ENCODE assay signal across 8 cellular contexts in the genomic region with DNA sequence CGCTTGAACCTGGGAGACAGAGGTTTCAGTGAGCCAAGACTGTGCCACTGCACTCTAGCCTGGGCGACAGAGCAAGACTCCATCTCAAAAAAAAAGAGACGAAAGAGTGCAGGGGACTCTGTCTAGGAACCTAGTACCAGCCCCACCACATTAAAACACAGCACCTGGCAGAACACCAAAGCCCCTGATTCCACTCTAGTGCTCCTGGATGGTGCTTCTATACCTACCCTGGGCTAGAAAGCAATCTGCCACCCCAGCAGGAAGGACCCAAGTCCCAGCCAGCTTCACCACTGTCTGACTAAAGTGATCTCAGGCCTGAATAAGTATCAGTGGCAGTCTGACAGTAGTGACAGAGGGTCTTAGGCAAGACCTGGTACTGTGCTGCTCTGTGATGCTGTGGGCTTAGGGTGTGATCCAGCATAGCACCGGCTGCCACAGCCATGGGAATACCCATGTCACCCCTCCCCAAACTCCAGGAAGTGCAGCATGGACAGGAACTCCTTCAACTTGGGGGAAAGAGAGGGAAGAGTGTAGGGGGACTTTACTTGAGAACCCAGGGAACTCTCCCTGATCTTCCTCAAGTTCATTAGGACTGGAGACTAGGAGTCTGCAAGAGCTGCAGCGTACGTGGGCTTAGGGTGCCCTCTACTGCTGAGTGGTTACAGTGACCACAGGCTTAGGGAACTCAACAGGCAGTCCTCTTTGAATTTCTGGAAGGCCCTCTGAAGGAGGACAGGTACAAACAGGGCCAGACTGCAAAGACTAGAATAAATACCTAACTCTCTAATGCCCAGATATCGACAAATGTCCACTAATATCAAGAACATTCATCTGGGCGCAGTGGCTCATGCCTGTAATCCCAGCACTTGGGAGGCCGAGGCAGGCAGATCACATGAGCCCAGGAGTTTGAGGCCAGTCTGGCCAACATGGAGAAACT. TPM values are rescaled to one million over a fixed set of nuclear protein-coding genes. Genes with fewer than 3 reads are reported as not detected.
DNase-seq lines count a peak whose midpoint lies in the region; ATAC-seq and TF ChIP-seq lines count a peak whose summit lies in the region.

No MANE protein-coding gene starts in this region.

- H2AFZ ChIP-seq in IMR-90 (replicated peaks; ENCODE audit: low read length, poor library complexity) = peak overlapping the region; percentile 28
- no peak overlapping the region for H2AFZ ChIP-seq in OCI-LY1 (ENCODE audit: low read length)
- H2AFZ ChIP-seq in neural progenitor cell (replicated peaks) = no peak overlapping the region

- H4K91ac ChIP-seq in IMR-90 (ENCODE audit: insufficient read depth, low read depth, low read length) = no peak overlapping the region

- WGBS in IMR-90 (ENCODE audit: extremely low coverage in 2 of 2, insufficient read length in 1 of 2), 2 experiments = 60% methylated on average over 4 of the region's 9 CpGs; no CpG with 5 or more reads in 1 of the 2 experiments
- WGBS in esophagus squamous epithelium, 2 donors = 75 to 80% methylated on average over 8 to 9 of the region's 9 CpGs
- 80 to 85% methylated on average over 8 to 9 of the region's 9 CpGs for WGBS in testis, 2 donors

- H3K27ac ChIP-seq in IMR-90 (ENCODE audit: insufficient read depth, low read length) (no peak overlapping the region), OCI-LY1 (ENCODE audit: low read depth, low read length, poor library complexity, severe bottlenecking) (no peak overlapping the region), esophagus squamous epithelium (no peak overlapping the region), neural progenitor cell (no peak overlapping the region), testis (no peak overlapping the region)

- H3K56ac ChIP-seq in IMR-90 (ENCODE audit: extremely low read depth, insufficient read depth, low read length) = no peak overlapping the region

- no TSS peak for BruUV-seq in IMR-90 (replicated peaks; lab: Mats Ljungman, UMichigan)

- H3K23ac ChIP-seq in IMR-90 (ENCODE audit: low read depth, low read length) = no peak overlapping the region

- no peaks in the 10 kb centered on the region for H3K9me2 ChIP-seq in OCI-LY1 (ENCODE audit: low read depth, low read length)

- TF ChIP-seq CTCF in IMR-90 (conservative IDR thresholded peaks at IDR 0.05; ENCODE audit: low read depth, low read length) (peak; percentile 94), OCI-LY1 (IDR thresholded peaks at IDR 0.05; ENCODE audit: low read length) (peak; percentile 95), esophagus squamous epithelium (IDR thresholded peaks at IDR 0.05) (peak; percentile 37 to 82 (median 64)), neural progenitor cell (IDR thresholded peaks at IDR 0.05) (peak; percentile 88), testis (IDR thresholded peaks at IDR 0.05) (peak in 1 of 3 experiments; percentile 25)

- H3K18ac ChIP-seq in IMR-90 (ENCODE audit: low read depth, low read length) = no peak overlapping the region

- H2BK120ac ChIP-seq in IMR-90 (ENCODE audit: low read depth, low read length) = no peak overlapping the region

- H3K27me3 ChIP-seq in IMR-90 (ENCODE audit: control insufficient read depth, insufficient read depth, low read length) (peaks cover 2% of the 10 kb centered on the region), OCI-LY1 (ENCODE audit: insufficient read depth, low read length) (0 out of 2 replicates have a peak, but pooled peaks cover 4% of the 10 kb centered on the region), esophagus squamous epithelium (no peaks in the 10 kb centered on the region), neural progenitor cell (no peaks in the 10 kb centered on the region), testis (no peaks in the 10 kb centered on the region)

- no peaks in the 10 kb centered on the region for H3K27me3 Mint-ChIP-seq in neural progenitor cell (ENCODE audit: insufficient read depth, low read depth)

- H3K9me3 Mint-ChIP-seq in neural progenitor cell = peaks cover 10% of the 10 kb centered on the region

- no peak overlapping the region for H3K4ac ChIP-seq in IMR-90 (ENCODE audit: low read depth, low read length)

- H3K9me3 ChIP-seq in IMR-90 (ENCODE audit: control insufficient read depth, insufficient read depth, low read length) (no peaks in the 10 kb centered on the region), OCI-LY1 (ENCODE audit: low read length) (no peaks in the 10 kb centered on the region), esophagus squamous epithelium (no peaks in the 10 kb centered on the region), neural progenitor cell (ENCODE audit: low read depth) (no peaks in the 10 kb centered on the region), testis (no peaks in the 10 kb centered on the region)

- H3K4me3 ChIP-seq in IMR-90 (ENCODE audit: insufficient read depth, low read depth, low read length) (no peak overlapping the region), OCI-LY1 (ENCODE audit: low read depth, low read length, poor library complexity, severe bottlenecking) (no peak overlapping the region), esophagus squamous epithelium (no peak overlapping the region), neural progenitor cell (no peak overlapping the region), testis (no peak overlapping the region)

- H3K4me1 ChIP-seq in IMR-90 (ENCODE audit: control insufficient read depth, insufficient read depth, low read length) (no peaks in the 10 kb centered on the region), OCI-LY1 (ENCODE audit: insufficient read depth, low read length, severe bottlenecking) (no peaks in the 10 kb centered on the region), esophagus squamous epithelium (no peaks in the 10 kb centered on the region), neural progenitor cell (no peaks in the 10 kb centered on the region), testis (no peaks in the 10 kb centered on the region)

- H2BK15ac ChIP-seq in IMR-90 (ENCODE audit: low read depth, low read length) = no peak overlapping the region

- H3K4me1 Mint-ChIP-seq in neural progenitor cell = peaks cover 2% of the 10 kb centered on the region

- dilution Hi-C loops in IMR-90 (cut with HindIII; ENCODE audit: low sequenced_read_pairs, unreplicated experiment) = no loop called here

- ATAC-seq in IMR-90 (ENCODE audit: low read depth) = peak; percentile 100
- ATAC-seq in HG03521 (IDR thresholded peaks at IDR 0.05; ENCODE audit: unreplicated experiment) = no peak

- H3K4me3 Mint-ChIP-seq in neural progenitor cell = no peak overlapping the region

- intact Hi-C loops in IMR-90 (cut with micrococcal nuclease) = loop anchor here (1.0 to 5.0 kb wide), 6 partner anchors 95 to 325 kb away; partner anchors contain the start of gene SUPT4H1
- intact Hi-C loops in esophagus squamous epithelium (cut with DNase I) = loop anchor here (5.0 kb wide), 1 partner anchor 130 kb away; no protein-coding TSS in a partner anchor
- intact Hi-C loops in testis (cut with DNase I; ENCODE audit: low total_unique reads) = no loop called here

- H3K79me1 ChIP-seq in IMR-90 (ENCODE audit: low read depth in 1 of 2, low read length in 2 of 2) = no peaks in the 10 kb centered on the region

- TF ChIP-seq POLR2A in IMR-90 (IDR thresholded peaks at IDR 0.05; ENCODE audit: low read depth, low read length) (0 out of 2 replicates have a peak, but pooled peaks have one; percentile 29), esophagus squamous epithelium (IDR thresholded peaks at IDR 0.05) (no peak), testis (IDR thresholded peaks at IDR 0.05) (no peak)

- H3K36me3 ChIP-seq in IMR-90 (ENCODE audit: control insufficient read depth, insufficient read depth, low read length) (no peaks in the 10 kb centered on the region), OCI-LY1 (ENCODE audit: insufficient read depth, low read length) (no peaks in the 10 kb centered on the region), esophagus squamous epithelium (no peaks in the 10 kb centered on the region), neural progenitor cell (no peaks in the 10 kb centered on the region), testis (ENCODE audit: low read depth, missing control alignments) (no peaks in the 10 kb centered on the region)

- no peak overlapping the region for H2AK9ac ChIP-seq in IMR-90 (replicated peaks; ENCODE audit: low read depth, low read length, poor library complexity)

- no peak overlapping the region for H4K5ac ChIP-seq in IMR-90 (ENCODE audit: low read depth, low read length)

- no peaks in the 10 kb centered on the region for H3K9me1 ChIP-seq in IMR-90 (ENCODE audit: insufficient read depth, low read length)

- H3F3A ChIP-seq in OCI-LY1 (ENCODE audit: insufficient read depth, low read length) = no peaks in the 10 kb centered on the region
- no peaks in the 10 kb centered on the region for H3F3A ChIP-seq in neural progenitor cell (ENCODE audit: low read depth)

- H3K4me2 ChIP-seq in IMR-90 (ENCODE audit: low read depth, low read length) (no peak overlapping the region), OCI-LY1 (ENCODE audit: low read length) (no peak overlapping the region), neural progenitor cell (no peak overlapping the region)

- CTCF ChIA-PET in IMR-90 (lab: Yijun Ruan, JAX) = interaction anchor here (2.0 kb wide), 1 partner anchor 130 kb away, joined by 8 read pairs; no protein-coding TSS in a partner anchor

- no peak overlapping the region for H2AK5ac ChIP-seq in IMR-90 (ENCODE audit: low read depth, low read length)

- no peaks in the 10 kb centered on the region for H3K36me3 Mint-ChIP-seq in neural progenitor cell

- TF ChIP-seq RAD21 in IMR-90 (IDR thresholded peaks at IDR 0.05; ENCODE audit: low read length) = peak; percentile 98

- no peak overlapping the region for H4K8ac ChIP-seq in IMR-90 (ENCODE audit: low read depth in 2 of 2, low read length in 2 of 2)

- H3K27ac Mint-ChIP-seq in neural progenitor cell = peak overlapping the region; percentile 62

- no peaks in the 10 kb centered on the region for H4K20me1 ChIP-seq in IMR-90 (ENCODE audit: insufficient read depth, low read length)
- H4K20me1 ChIP-seq in OCI-LY1 (ENCODE audit: insufficient read depth, low read length) = no peaks in the 10 kb centered on the region
- H4K20me1 ChIP-seq in neural progenitor cell (ENCODE audit: low read depth) = no peaks in the 10 kb centered on the region

- in situ Hi-C loops in IMR-90 (cut with MboI; ENCODE audit: low sequenced_read_pairs) = loop anchor here (5.0 kb wide), 1 partner anchor 130 kb away; no protein-coding TSS in a partner anchor

- peak; percentile 17 for DNase-seq in DMS79 (lab: John Stamatoyannopoulos, UW)
- DNase-seq in IMR-90 = peak; percentile 85
- peak; percentile 54 for DNase-seq in activated CD8-positive, alpha-beta memory T cell treated with anti-CD3 and anti-CD28 coated beads, Interleukin-2, amount 50 U/mL, for 4 hours
- DNase-seq in esophagus squamous epithelium (lab: John Stamatoyannopoulos, UW) = no peak
- peak; percentile 88 for DNase-seq in neural progenitor cell (ENCODE audit: low spot score)
- DNase-seq in testis = peak; percentile 86

- no peak overlapping the region for H3K14ac ChIP-seq in IMR-90 (replicated peaks; ENCODE audit: low read depth, low read length)

- no peaks in the 10 kb centered on the region for H3K79me2 ChIP-seq in OCI-LY1 (ENCODE audit: insufficient read depth, low read length)
- no peaks in the 10 kb centered on the region for H3K79me2 ChIP-seq in neural progenitor cell (ENCODE audit: low read depth)

- H3K9ac ChIP-seq in IMR-90 (ENCODE audit: low read depth, low read length) (no peak overlapping the region), OCI-LY1 (ENCODE audit: low read length) (no peak overlapping the region), neural progenitor cell (no peak overlapping the region)

- POLR2A ChIA-PET in IMR-90 (lab: Charles Lee; ENCODE audit: unreplicated experiment) = no interaction called here

- H2BK5ac ChIP-seq in IMR-90 (ENCODE audit: low read depth, low read length, poor library complexity, severe bottlenecking) = no peak overlapping the region

- H2BK20ac ChIP-seq in IMR-90 (ENCODE audit: low read depth, low read length) = no peak overlapping the region

RNA-seq across cellular contexts. Expression of gene RNF43, which starts 30.0 kb away (rescaled TPM):
- total RNA-seq in IMR-90 (2012; rRNA removed) (under 0.01 TPM in 2 replicates), esophagus squamous epithelium (10 to 100 TPM in 1 of 4 donors, 1 to 10 TPM in 3; 6.4 to 13.8 (median 8.1) TPM), neural progenitor cell (ENCODE audit: low replicate concordance) (0.50 TPM in 1 of 2 replicates, not detected in the other), testis (10 to 100 TPM; 15.6 to 22.7 TPM)
- polyA plus RNA-seq in IMR-90 (2012; rRNA removed) (not detected in 2 replicates), testis (ENCODE audit: insufficient read depth, low read depth, low replicate concordance) (9.7 TPM)
- polyA plus RNA-seq in IMR-90 (2012; cell fraction: cytosol; rRNA removed) = not detected in 2 replicates
- 0.01 TPM in 1 of 2 replicates, not detected in the other for polyA plus RNA-seq in IMR-90 (2012; cell fraction: nucleus; rRNA removed; ENCODE audit: low replicate concordance)

RNA-seq across cellular contexts. Expression of gene HSF5, which starts 40.9 kb away (rescaled TPM):
- total RNA-seq in IMR-90 (2012; rRNA removed) = not detected in 2 replicates
- polyA plus RNA-seq in IMR-90 (2012; rRNA removed) = not detected in 2 replicates
- polyA plus RNA-seq in IMR-90 (2012; cell fraction: cytosol; rRNA removed) = not detected in 2 replicates
- polyA plus RNA-seq in IMR-90 (2012; cell fraction: nucleus; rRNA removed; ENCODE audit: low replicate concordance) = not detected in 2 replicates
- under 1 TPM in 1 of 4 donors, not detected in 3; under 0.01 TPM for total RNA-seq in esophagus squamous epithelium
- 0.03 TPM in 1 of 2 replicates, not detected in the other for total RNA-seq in neural progenitor cell (ENCODE audit: low replicate concordance)
- total RNA-seq in testis = 10 to 100 TPM; 40.0 to 57.8 TPM
- 119 TPM for polyA plus RNA-seq in testis (ENCODE audit: insufficient read depth, low read depth, low replicate concordance)

Comparison
In these comparisons a context has a peak if more than half of its experiments do, and no peak if none do; other contexts are left out.
1. RNA of gene HSF5, which starts 40.9 kb away (total RNA-seq): 40.0 to 57.8 TPM in testis; not detected in IMR-90, under 0.01 TPM in esophagus squamous epithelium and 0.03 TPM in neural progenitor cell; every median in the first group is over 10 times any median in the second.